ENCODE assay signal across 8 cellular contexts in the genomic region with DNA sequence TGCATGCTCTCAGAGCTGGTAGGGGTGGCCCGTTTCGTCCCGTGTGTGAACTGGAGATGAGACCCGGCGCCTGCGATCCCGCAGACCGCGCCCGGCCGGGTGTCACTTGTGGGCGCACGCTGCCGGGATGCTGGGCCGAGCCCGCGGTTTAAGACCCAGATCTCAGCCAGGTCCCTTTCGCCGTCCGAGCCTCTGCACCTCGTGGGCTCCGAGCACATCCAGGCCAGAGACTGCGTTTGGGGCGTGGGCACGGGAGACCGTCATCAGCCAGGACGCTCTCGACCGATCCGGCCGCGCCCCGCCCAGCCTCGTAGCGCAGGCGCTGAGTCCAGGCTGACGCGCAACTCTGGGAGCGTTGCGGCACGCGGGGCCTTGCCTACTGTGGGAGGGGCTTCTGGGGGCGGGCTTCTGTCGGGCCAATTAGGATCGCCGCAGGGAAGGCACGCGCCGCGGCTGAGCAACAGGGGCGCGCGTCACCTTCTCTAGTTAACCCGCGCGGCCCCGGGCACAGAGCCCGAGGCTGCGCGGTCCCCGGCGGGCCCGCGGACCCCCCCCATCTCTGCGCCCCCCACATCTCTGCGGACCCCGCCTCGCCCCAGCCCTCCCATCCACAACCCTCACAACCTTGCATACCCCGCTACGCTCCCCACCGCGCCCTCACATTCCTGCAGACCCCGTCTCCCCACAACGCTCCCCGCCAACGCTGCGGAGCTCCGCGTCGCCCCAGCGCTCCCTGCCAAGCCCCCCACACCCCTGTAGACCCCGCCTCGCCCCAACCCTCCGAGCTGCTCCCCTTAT. TPM values are rescaled to one million over a fixed set of nuclear protein-coding genes. Genes with fewer than 3 reads are reported as not detected.
DNase-seq lines count a peak whose midpoint lies in the region; ATAC-seq and TF ChIP-seq lines count a peak whose summit lies in the region.

No MANE protein-coding gene starts in this region.

- no peaks in the 10 kb centered on the region for H3K9me3 Mint-ChIP-seq in endodermal cell

- H3K9ac ChIP-seq in endodermal cell (ENCODE audit: extremely low read depth, low read length, poor library complexity, severe bottlenecking), result peak overlapping the region; percentile 74

- H3K9me3 ChIP-seq in endodermal cell (ENCODE audit: control insufficient read depth, low read length), result no peaks in the 10 kb centered on the region

- TF ChIP-seq CTCF in endodermal cell (conservative IDR thresholded peaks at IDR 0.05), result no peak

- peaks cover 5% of the 10 kb centered on the region for H3K36me3 Mint-ChIP-seq in endodermal cell (ENCODE audit: low read depth)

- peak; percentile 84 for ATAC-seq in GM21381 (IDR thresholded peaks at IDR 0.05; ENCODE audit: unreplicated experiment)

- H3K27me3 ChIP-seq in endodermal cell (ENCODE audit: control insufficient read depth, insufficient read depth, low read length, poor library complexity, severe bottlenecking), result no peaks in the 10 kb centered on the region

- H3K4me1 Mint-ChIP-seq in endodermal cell, result no peaks in the 10 kb centered on the region

- H3K36me3 ChIP-seq in endodermal cell (ENCODE audit: control insufficient read depth, insufficient read depth, low read length), result peaks cover 24% of the 10 kb centered on the region

- H3K27ac ChIP-seq in endodermal cell (ENCODE audit: low read depth, low read length), result peak overlapping the region; percentile 38

- peaks cover 11% of the 10 kb centered on the region for H3K27me3 Mint-ChIP-seq in endodermal cell (ENCODE audit: insufficient read depth)

- peak overlapping the region; percentile 78 for H3K4me3 Mint-ChIP-seq in endodermal cell

- DNase-seq in COLO829 (ENCODE audit: low spot score) (peak; percentile 96), HUDEP-2 (lab: John Stamatoyannopoulos, UW; ENCODE audit: unreplicated experiment in 76 of 76) (peak in 74 of 76 experiments; percentile 68 to 98 (median 95)), NOMO-1 treated with dmso at 0.1 percent for 144 hours (lab: John Stamatoyannopoulos, UW; ENCODE audit: unreplicated experiment) (peak; percentile 96), endodermal cell (peak; percentile 99), midbrain (lab: John Stamatoyannopoulos, UW) (peak; percentile 98)
- DNase-seq in activated CD8-positive, alpha-beta memory T cell treated with anti-CD3 and anti-CD28 coated beads, Interleukin-2, amount 50 U/mL, for 24 hours (ENCODE audit: extremely low read depth), result peak; percentile 97
- DNase-seq in stimulated activated CD8-positive, alpha-beta memory T cell treated with anti-CD3 and anti-CD28 coated beads, Interleukin-15, amount 100 ng/mL, for 48 hours (ENCODE audit: low read depth in 2 of 2), result peak; percentile 98

- H3K4me1 ChIP-seq in endodermal cell (ENCODE audit: control insufficient read depth, insufficient read depth, low read length), result no peaks in the 10 kb centered on the region

- H3K27ac Mint-ChIP-seq in endodermal cell, result peak overlapping the region; percentile 98

- peak overlapping the region; percentile 80 for H3K4me3 ChIP-seq in endodermal cell (ENCODE audit: low read length)

- WGBS in endodermal cell (ENCODE audit: insufficient coverage in 1 of 2, insufficient read length in 1 of 2), 2 experiments, result 0 to 1% methylated on average over 12 to 84 of the region's 84 CpGs

RNA-seq across cellular contexts. Expression of a gene that starts 0.7 kb away (rescaled TPM):
- under 1 TPM in 1 of 2 donors, not detected in 1; 0.24 TPM for total RNA-seq in endodermal cell
- not detected for polyA plus RNA-seq in endodermal cell (2013, experiment 1 of 2)
- not detected for polyA plus RNA-seq in endodermal cell (2013, experiment 2 of 2)

RNA-seq across cellular contexts. Expression of a gene that starts 5.9 kb away (rescaled TPM):
- 10 to 100 TPM; 29.2 to 30.3 TPM for total RNA-seq in endodermal cell
- polyA plus RNA-seq in endodermal cell (2013, experiment 1 of 2), result 19.6 TPM
- polyA plus RNA-seq in endodermal cell (2013, experiment 2 of 2), result 19.3 TPM

RNA-seq across cellular contexts. Expression of a gene that starts 11.7 kb away (rescaled TPM):
- 10 to 100 TPM; 74.6 to 82.2 TPM for total RNA-seq in endodermal cell
- 24.8 TPM for polyA plus RNA-seq in endodermal cell (2013, experiment 1 of 2)
- polyA plus RNA-seq in endodermal cell (2013, experiment 2 of 2), result 19.3 TPM

RNA-seq across cellular contexts. Expression of a gene that starts 18.1 kb away (rescaled TPM):
- 100 to 1,000 TPM; 176 to 180 TPM for total RNA-seq in endodermal cell
- 220 TPM for polyA plus RNA-seq in endodermal cell (2013, experiment 1 of 2)
- polyA plus RNA-seq in endodermal cell (2013, experiment 2 of 2), result 207 TPM

RNA-seq across cellular contexts. Expression of a gene that starts 57.0 kb away (rescaled TPM):
- total RNA-seq in endodermal cell, result 10 to 100 TPM; 15.7 to 19.4 TPM
- polyA plus RNA-seq in endodermal cell (2013, experiment 1 of 2), result 9.0 TPM
- polyA plus RNA-seq in endodermal cell (2013, experiment 2 of 2), result 9.4 TPM

Comparison
In these comparisons a context has a peak if more than half of its experiments do, and no peak if none do; other contexts are left out.
1. Peak in every context shown above with its lines: DNase-seq, ATAC-seq, H3K4me3 ChIP-seq and H3K27ac ChIP-seq.